17 cellular contexts compared by ENCODE assay signal in the genomic region with DNA sequence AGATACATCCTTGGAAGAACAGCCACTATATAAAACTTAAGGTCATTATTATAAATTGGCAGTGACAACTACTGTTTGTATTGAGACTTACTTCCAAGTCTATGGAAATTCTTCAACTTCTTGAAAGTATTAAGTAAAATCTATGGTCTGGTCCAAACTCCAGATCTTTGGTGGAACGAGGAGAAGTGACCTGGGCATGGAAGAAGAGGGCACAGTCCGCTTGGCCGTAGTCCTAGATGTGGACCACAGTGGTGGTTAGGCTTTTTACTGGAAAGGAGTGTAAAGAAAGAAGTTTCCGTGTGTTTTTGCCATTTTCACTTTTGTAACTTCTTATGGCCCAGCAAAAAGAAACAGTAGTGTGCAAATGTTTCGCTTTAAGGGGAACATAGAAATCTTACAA.
"Had no signal": no experiment of that assay in that cellular context is flagged by ENCODE, and none has a peak within 500 bp of the region (broad histone marks: within the 10 kb centered on the region; RNA-seq: fewer than 3 reads in every experiment).

No MANE protein-coding gene starts in this region.

- DNase-seq: activated CD4-positive, alpha-beta memory T cell treated with anti-CD3 and anti-CD28 coated beads for 36 hours; activated CD4-positive, alpha-beta T cell treated with anti-CD3 and anti-CD28 coated beads for 4 hours; activated gamma-delta T cell; activated naive CD4-positive, alpha-beta T cell treated with anti-CD3 and anti-CD28 coated beads, Interleukin-2, amount 50 U/mL, for 16 hours; aorta; effector CD8-positive, alpha-beta T cell; foreskin melanocyte; hippocampal formation; naive thymus-derived CD4-positive, alpha-beta T cell; spleen; stimulated activated CD4-positive, alpha-beta T cell treated with anti-CD3 and anti-CD28 coated beads, Interleukin-4, amount 100 ng/mL, for 24 hours; stimulated activated naive CD8-positive, alpha-beta T cell treated with anti-CD3 and anti-CD28 coated beads, Interleukin-15, Interleukin-2, amounts not matched to agents 100 U/mL and 50 U/mL, for 24 hours; T-helper 1 cell; upper lobe of left lung had no signal

- H3K36me3 ChIP-seq: upper lobe of left lung had no signal

- ATAC-seq: naive thymus-derived CD4-positive, alpha-beta T cell had no signal

- H3K9me3 ChIP-seq: upper lobe of left lung had no signal

- H3K27me3 Mint-ChIP-seq: activated CD4-positive, alpha-beta memory T cell treated with anti-CD3 and anti-CD28 coated beads for 36 hours; naive thymus-derived CD4-positive, alpha-beta T cell; progenitor cell of endocrine pancreas had no signal

- H3K9me3 Mint-ChIP-seq: activated T-helper 1 cell treated with anti-CD3 and anti-CD28 coated beads, Interleukin-12 subunit alpha, Interleukin-12 subunit beta, Interleukin-2, Interleukin-4 antibody, amounts not matched to agents 30 ng/mL and 10 ng/mL and 1 ng/mL, durations not matched to agents 14 hours and 24 hours and 36 hours had no signal

- H3K27me3 ChIP-seq: spleen, upper lobe of left lung had no signal

- H3K4me3 Mint-ChIP-seq: activated CD4-positive, alpha-beta memory T cell treated with anti-CD3 and anti-CD28 coated beads for 36 hours; activated T-helper 1 cell treated with anti-CD3 and anti-CD28 coated beads, Interleukin-12 subunit alpha, Interleukin-12 subunit beta, Interleukin-2, Interleukin-4 antibody, amounts not matched to agents 30 ng/mL and 10 ng/mL and 1 ng/mL, durations not matched to agents 14 hours and 24 hours and 36 hours; brain had no signal

- H3K27ac ChIP-seq: spleen, upper lobe of left lung had no signal

- H3K27ac Mint-ChIP-seq: activated CD4-positive, alpha-beta memory T cell treated with anti-CD3 and anti-CD28 coated beads for 36 hours; progenitor cell of endocrine pancreas had no signal

- H3K4me3 ChIP-seq: spleen, upper lobe of left lung had no signal
